1 cellular context compared by ENCODE assay signal in genomic region chr1:108327534-108328462, GRCh38.
A peak's percentile ranks its signal among the peaks of the same experiment; 100 is the strongest.
TF ChIP-seq lines count a peak whose summit lies in the region.

No MANE protein-coding gene starts in this region.

TF ChIP-seq in K562, 482 proteins besides CTCF, POLR2A, EP300 and RAD21 (continued from another document and continues in another):
- no peak for TF ChIP-seq RERE (CRISPR knock-in tag; IDR thresholded peaks at IDR 0.05; ENCODE audit: borderline replicate concordance)
- TF ChIP-seq FOXK1 (CRISPR knock-in tag; IDR thresholded peaks at IDR 0.05; ENCODE audit: borderline replicate concordance) = no peak
- TF ChIP-seq FOS (IDR thresholded peaks at IDR 0.05; ENCODE audit: extremely low read depth, insufficient read length) = no peak
- no peak for TF ChIP-seq TAF1 (IDR thresholded peaks at IDR 0.05; ENCODE audit: control insufficient read depth, extremely low read depth, insufficient read depth, low read length, severe bottlenecking)
- no peak for TF ChIP-seq RAD51 (IDR thresholded peaks at IDR 0.05; ENCODE audit: borderline replicate concordance, low read depth)
- no peak for TF ChIP-seq HNRNPUL1 (IDR thresholded peaks at IDR 0.05; ENCODE audit: low read length)
- 0 out of 2 replicates have a peak, but pooled peaks have one; percentile 71 for TF ChIP-seq GATAD2A (IDR thresholded peaks at IDR 0.05)
- TF ChIP-seq HMGN3 (IDR thresholded peaks at IDR 0.05; ENCODE audit: borderline replicate concordance, extremely low read depth, insufficient read length, low read depth, low read length) = no peak
- no peak for TF ChIP-seq E4F1 (CRISPR knock-in tag; IDR thresholded peaks at IDR 0.05; ENCODE audit: borderline replicate concordance)
- TF ChIP-seq BRF2 (IDR thresholded peaks at IDR 0.05; ENCODE audit: borderline replicate concordance, insufficient read depth, insufficient read length) = no peak
- no peak for TF ChIP-seq DMBX1 (CRISPR knock-in tag; IDR thresholded peaks at IDR 0.05; ENCODE audit: borderline replicate concordance)
- TF ChIP-seq PHF21A (IDR thresholded peaks at IDR 0.05; ENCODE audit: borderline replicate concordance, low read depth) = no peak
- no peak for TF ChIP-seq ARHGAP35 (IDR thresholded peaks at IDR 0.05; ENCODE audit: partially characterized antibody)
- TF ChIP-seq GATAD2B (IDR thresholded peaks at IDR 0.05; ENCODE audit: borderline replicate concordance) = no peak
- no peak for TF ChIP-seq ZNF589 (CRISPR knock-in tag; IDR thresholded peaks at IDR 0.05; ENCODE audit: low read depth)
- no peak for TF ChIP-seq HNRNPH1 (optimal IDR thresholded peaks at IDR 0.05; ENCODE audit: low read depth, low read length)
- TF ChIP-seq HDAC6 (IDR thresholded peaks at IDR 0.05; ENCODE audit: low read depth, low read length) = no peak
- TF ChIP-seq SMARCA4 (IDR thresholded peaks at IDR 0.05) = peak; percentile 57; the same call in 1 of the 2 replicates
- TF ChIP-seq ZBTB2 (IDR thresholded peaks at IDR 0.05) = no peak
- TF ChIP-seq HOMEZ (CRISPR knock-in tag; IDR thresholded peaks at IDR 0.05) = no peak
- TF ChIP-seq HNRNPK (IDR thresholded peaks at IDR 0.05; ENCODE audit: low read depth, low read length, poor library complexity, severe bottlenecking) = no peak
- peak; percentile 30; the same call in 1 of the 2 replicates for TF ChIP-seq CEBPB (tag; IDR thresholded peaks at IDR 0.05)
- no peak for TF ChIP-seq ZFP1 (CRISPR knock-in tag; IDR thresholded peaks at IDR 0.05)
- no peak for TF ChIP-seq NRF1 (conservative IDR thresholded peaks at IDR 0.05 in 1 of 2, IDR thresholded peaks at IDR 0.05 in 1 of 2)
- TF ChIP-seq MCM2 (IDR thresholded peaks at IDR 0.05; ENCODE audit: low read depth) = no peak
- no peak for TF ChIP-seq SMAD3 (CRISPR knock-in tag; conservative IDR thresholded peaks at IDR 0.05)
- no peak for TF ChIP-seq HDAC1 (IDR thresholded peaks at IDR 0.05)
- no peak for TF ChIP-seq ZBTB49 (CRISPR knock-in tag; IDR thresholded peaks at IDR 0.05; ENCODE audit: borderline replicate concordance)
- TF ChIP-seq CHAMP1 (IDR thresholded peaks at IDR 0.05) = no peak
- no peak for TF ChIP-seq HMBOX1 (IDR thresholded peaks at IDR 0.05)
- no peak for TF ChIP-seq USF1 (CRISPR knock-in tag; IDR thresholded peaks at IDR 0.05)
- TF ChIP-seq MAFG (tag; conservative IDR thresholded peaks at IDR 0.05) = no peak; the same call in 1 of the 2 replicates
- TF ChIP-seq FOXO4 (CRISPR knock-in tag; IDR thresholded peaks at IDR 0.05) = no peak
- peak; percentile 58 for TF ChIP-seq NFIC (IDR thresholded peaks at IDR 0.05)
- no peak for TF ChIP-seq GABPB2 (CRISPR knock-in tag; conservative IDR thresholded peaks at IDR 0.05)
- TF ChIP-seq SIRT6 (IDR thresholded peaks at IDR 0.05; ENCODE audit: low read depth, low read length) = no peak
- no peak for TF ChIP-seq BCOR (IDR thresholded peaks at IDR 0.05)
- TF ChIP-seq ZNF282 (CRISPR knock-in tag; IDR thresholded peaks at IDR 0.05) = no peak
- TF ChIP-seq ZBTB1 (CRISPR knock-in tag; IDR thresholded peaks at IDR 0.05; ENCODE audit: borderline replicate concordance, low read depth) = no peak
